Comparison of ENCODE assay signal across 19 cellular contexts in genomic region chr11:119052163-119052814, GRCh38. TPM values are rescaled to one million over a fixed set of nuclear protein-coding genes. Genes with fewer than 3 reads are reported as not detected.
DNase-seq lines count a peak whose midpoint lies in the region; ATAC-seq and TF ChIP-seq lines count a peak whose summit lies in the region.
"Had no signal": no experiment of that assay in that cellular context is flagged by ENCODE, and none has a peak within 500 bp of the region (broad histone marks: within the 10 kb centered on the region; RNA-seq: fewer than 3 reads in every experiment).

No MANE protein-coding gene starts in this region.

- intact Hi-C loops in CD4-positive, alpha-beta memory T cell (cut with micrococcal nuclease) = no loop called here
- intact Hi-C loops in activated B cell treated with CpG ODN at 0.5 μM for 24 hours (cut with micrococcal nuclease) = loop anchor here (10.0 kb wide), 1 partner anchor 57 kb away; the partner anchor contains the start of gene CENATAC
- intact Hi-C loops in upper lobe of right lung (cut with DNase I) = no loop called here

- no peaks in the 10 kb centered on the region for H3K9me3 Mint-ChIP-seq in CD4-positive, alpha-beta memory T cell
- H3K9me3 Mint-ChIP-seq in activated B cell treated with CpG ODN at 0.5 μM for 24 hours = no peaks in the 10 kb centered on the region
- no peaks in the 10 kb centered on the region for H3K9me3 Mint-ChIP-seq in naive B cell
- H3K9me3 Mint-ChIP-seq: activated T-helper 2 cell treated with anti-CD3 and anti-CD28 coated beads, Interferon-gamma antibody, Interleukin-2, Interleukin-4, amounts not matched to agents 10 μg/mL and 5 μg/mL and 100 μg/mL, durations not matched to agents 14 hours and 24 hours and 36 hours had no signal

- H3K4me1 ChIP-seq in CD4-positive, alpha-beta memory T cell (ENCODE audit: insufficient read depth, low read length) = peaks cover 18% of the 10 kb centered on the region
- H3K4me1 ChIP-seq in upper lobe of right lung = peaks cover 12% of the 10 kb centered on the region

- ATAC-seq in GM18520 (IDR thresholded peaks at IDR 0.05; ENCODE audit: unreplicated experiment) (peak; percentile 4), activated B cell treated with CpG ODN at 0.5 μM for 24 hours (ENCODE audit: low read depth) (no peak), naive B cell (ENCODE audit: low read depth in 2 of 2) (no peak), GM21737 (IDR thresholded peaks at IDR 0.05; ENCODE audit: unreplicated experiment) (no peak), upper lobe of right lung (no peak), HG03469 (IDR thresholded peaks at IDR 0.05; ENCODE audit: unreplicated experiment) (no peak)
- ATAC-seq: left lung, pancreas had no signal

- no peak overlapping the region for H3K4me3 ChIP-seq in CD4-positive, alpha-beta memory T cell (ENCODE audit: low read length in 2 of 2)
- no peak overlapping the region for H3K4me3 ChIP-seq in upper lobe of right lung
- H3K4me3 ChIP-seq: ascending aorta, left lung, pancreas, SK-N-MC, testis had no signal

- peaks cover 63 to 82% of the 10 kb centered on the region in 2 donors for H3K36me3 Mint-ChIP-seq in CD4-positive, alpha-beta memory T cell
- peaks cover 90% of the 10 kb centered on the region for H3K36me3 Mint-ChIP-seq in activated B cell treated with CpG ODN at 0.5 μM for 24 hours (ENCODE audit: low read depth)
- peaks cover 0 to 43% of the 10 kb centered on the region in 2 donors for H3K36me3 Mint-ChIP-seq in naive B cell

- no peaks in the 10 kb centered on the region for H3K9me3 ChIP-seq in CD4-positive, alpha-beta memory T cell (ENCODE audit: control insufficient read depth in 1 of 2, low read length in 2 of 2)
- no peaks in the 10 kb centered on the region for H3K9me3 ChIP-seq in upper lobe of right lung
- H3K9me3 ChIP-seq: ascending aorta, left lung, pancreas, testis had no signal

- CTCF ChIA-PET in CD4-positive, alpha-beta memory T cell (lab: Charles Lee; ENCODE audit: partially characterized antibody) = no interaction called here
- CTCF ChIA-PET in activated B cell treated with CpG ODN at 0.5 μM for 24 hours (lab: Charles Lee) = no interaction called here

- H3K36me3 ChIP-seq in CD4-positive, alpha-beta memory T cell (ENCODE audit: insufficient read depth, low read length) = peaks cover 74% of the 10 kb centered on the region
- H3K36me3 ChIP-seq in upper lobe of right lung = peaks cover 81% of the 10 kb centered on the region

- no peak for DNase-seq in CD4-positive, alpha-beta memory T cell
- no peak for DNase-seq in activated B cell treated with CpG ODN at 0.5 μM for 24 hours
- DNase-seq in naive B cell = no peak
- DNase-seq in upper lobe of right lung = no peak
- DNase-seq: activated CD4-positive, alpha-beta T cell treated with anti-CD3 and anti-CD28 coated beads, Interleukin-2, amount 50 U/mL, for 1 hour; GF-D8; Kasumi-1; NCI-H1417; NCI-H774; stimulated activated CD4-positive, alpha-beta T cell treated with anti-CD3 and anti-CD28 coated beads, Interleukin-2, amount 100 ng/mL, for 48 hours; testis had no signal

- no peaks in the 10 kb centered on the region for H3K27me3 ChIP-seq in CD4-positive, alpha-beta memory T cell (ENCODE audit: insufficient read depth, low read length)
- H3K27me3 ChIP-seq in upper lobe of right lung = no peaks in the 10 kb centered on the region
- H3K27me3 ChIP-seq: ascending aorta, left lung, pancreas, testis had no signal

- H3K4me3 Mint-ChIP-seq in CD4-positive, alpha-beta memory T cell = peak overlapping the region in 1 of 8 donors; percentile 15
- peak overlapping the region; percentile 39 for H3K4me3 Mint-ChIP-seq in activated B cell treated with CpG ODN at 0.5 μM for 24 hours
- peak overlapping the region in 5 of 8 donors; percentile 19 to 69 (median 38) for H3K4me3 Mint-ChIP-seq in naive B cell

- H3K27ac ChIP-seq in CD4-positive, alpha-beta memory T cell (ENCODE audit: low read depth, low read length) = peak overlapping the region; percentile 6
- H3K27ac ChIP-seq in upper lobe of right lung = no peak overlapping the region
- H3K27ac ChIP-seq: ascending aorta, left lung, pancreas, SK-N-MC, testis had no signal

- no peaks in the 10 kb centered on the region for H3K27me3 Mint-ChIP-seq in CD4-positive, alpha-beta memory T cell
- no peaks in the 10 kb centered on the region for H3K27me3 Mint-ChIP-seq in activated B cell treated with CpG ODN at 0.5 μM for 24 hours
- no peaks in the 10 kb centered on the region for H3K27me3 Mint-ChIP-seq in naive B cell

- H3K4me1 Mint-ChIP-seq in CD4-positive, alpha-beta memory T cell = peaks cover 20 to 55% (median 37%) of the 10 kb centered on the region in 4 donors
- peaks cover 42% of the 10 kb centered on the region for H3K4me1 Mint-ChIP-seq in activated B cell treated with CpG ODN at 0.5 μM for 24 hours
- H3K4me1 Mint-ChIP-seq in naive B cell = peaks cover 30 to 45% (median 38%) of the 10 kb centered on the region in 3 donors

- POLR2A ChIA-PET in CD4-positive, alpha-beta memory T cell (lab: Charles Lee; ENCODE audit: partially characterized antibody) = interaction anchor here (1.1 kb wide), 1 partner anchor 22 kb away, joined by 3 read pairs; no protein-coding TSS in a partner anchor
- POLR2A ChIA-PET in activated B cell treated with CpG ODN at 0.5 μM for 24 hours (lab: Charles Lee) = interaction anchor here (0.8 to 2.5 kb wide), 8 partner anchors 13 to 69 kb away, joined by 3 to 21 read pairs (median 4); partner anchors contain the start of genes C2CD2L, HINFP, RPS25 and TRAPPC4

- peak overlapping the region in 6 of 7 donors; percentile 22 to 80 (median 72) for H3K27ac Mint-ChIP-seq in CD4-positive, alpha-beta memory T cell
- peak overlapping the region; percentile 71 for H3K27ac Mint-ChIP-seq in activated B cell treated with CpG ODN at 0.5 μM for 24 hours
- peak overlapping the region in 4 of 6 donors; percentile 44 to 92 (median 60) for H3K27ac Mint-ChIP-seq in naive B cell
- H3K27ac Mint-ChIP-seq: activated T-helper 2 cell treated with anti-CD3 and anti-CD28 coated beads, Interferon-gamma antibody, Interleukin-2, Interleukin-4, amounts not matched to agents 10 μg/mL and 5 μg/mL and 100 μg/mL, durations not matched to agents 14 hours and 24 hours and 36 hours had no signal

- TF ChIP-seq CTCF in activated B cell treated with CpG ODN at 0.5 μM for 24 hours (IDR thresholded peaks at IDR 0.05) (no peak), upper lobe of right lung (IDR thresholded peaks at IDR 0.05) (no peak)

RNA-seq across cellular contexts. Expression of gene HYOU1, which starts 4.7 kb away (rescaled TPM):
- total RNA-seq in CD4-positive, alpha-beta memory T cell = 100 to 1,000 TPM; 136 to 146 TPM
- polyA plus RNA-seq in CD4-positive, alpha-beta memory T cell = 10 to 100 TPM; 24.1 to 27.9 TPM
- total RNA-seq in activated B cell treated with CpG ODN at 0.5 μM for 24 hours = 120 and 122 TPM in 2 replicates
- 10 to 100 TPM in 5 of 6 donors, 1 to 10 TPM in 1; 7.1 to 13.4 (median 12.5) TPM for polyA plus RNA-seq in naive B cell (ENCODE audit: low read depth in 6 of 6)
- 142 TPM for total RNA-seq in upper lobe of right lung

RNA-seq across cellular contexts. Expression of gene VPS11, which starts 15.3 kb away (rescaled TPM):
- 10 to 100 TPM; 56.2 to 61.2 TPM for total RNA-seq in CD4-positive, alpha-beta memory T cell
- 10 to 100 TPM; 36.0 to 61.7 TPM for polyA plus RNA-seq in CD4-positive, alpha-beta memory T cell
- 49.6 and 53.6 TPM in 2 replicates for total RNA-seq in activated B cell treated with CpG ODN at 0.5 μM for 24 hours
- polyA plus RNA-seq in naive B cell (ENCODE audit: low read depth in 6 of 6) = 10 to 100 TPM; 36.7 to 50.0 (median 46.2) TPM
- total RNA-seq in upper lobe of right lung = 41.5 TPM

RNA-seq across cellular contexts. Expression of gene SLC37A4, which starts 21.6 kb away (rescaled TPM):
- 10 to 100 TPM; 14.6 to 14.8 TPM for total RNA-seq in CD4-positive, alpha-beta memory T cell
- polyA plus RNA-seq in CD4-positive, alpha-beta memory T cell = 10 to 100 TPM; 10.6 to 13.0 TPM
- total RNA-seq in activated B cell treated with CpG ODN at 0.5 μM for 24 hours = 12.0 and 12.1 TPM in 2 replicates
- 10 to 100 TPM in 4 of 6 donors, 1 to 10 TPM in 2; 8.1 to 12.8 (median 11.1) TPM for polyA plus RNA-seq in naive B cell (ENCODE audit: low read depth in 6 of 6)
- total RNA-seq in upper lobe of right lung = 19.3 TPM

RNA-seq across cellular contexts. Expression of gene HMBS, which starts 32.4 kb away (rescaled TPM):
- total RNA-seq in CD4-positive, alpha-beta memory T cell = 1 to 10 TPM; 5.1 to 5.8 TPM
- polyA plus RNA-seq in CD4-positive, alpha-beta memory T cell = 10 to 100 TPM; 17.7 to 21.2 TPM
- total RNA-seq in activated B cell treated with CpG ODN at 0.5 μM for 24 hours = 17.5 and 26.9 TPM in 2 replicates
- 10 to 100 TPM; 11.7 to 26.8 (median 16.4) TPM for polyA plus RNA-seq in naive B cell (ENCODE audit: low read depth in 6 of 6)
- total RNA-seq in upper lobe of right lung = 19.5 TPM

RNA-seq across cellular contexts. Expression of gene TRAPPC4, which starts 33.7 kb away (rescaled TPM):
- total RNA-seq in CD4-positive, alpha-beta memory T cell = 10 to 100 TPM; 89.2 to 97.3 TPM
- polyA plus RNA-seq in CD4-positive, alpha-beta memory T cell = 100 to 1,000 TPM in 1 of 2 donors, 10 to 100 TPM in 1; 92.1 to 116 TPM
- 56.8 and 60.1 TPM in 2 replicates for total RNA-seq in activated B cell treated with CpG ODN at 0.5 μM for 24 hours
- 100 to 1,000 TPM in 1 of 6 donors, 10 to 100 TPM in 5; 45.6 to 103 (median 73.6) TPM for polyA plus RNA-seq in naive B cell (ENCODE audit: low read depth in 6 of 6)
- 44.6 TPM for total RNA-seq in upper lobe of right lung
